Comparison of ENCODE assay signal across 8 cellular contexts in genomic region chr9:96418074-96418919, GRCh38. TPM values are rescaled to one million over a fixed set of nuclear protein-coding genes. Genes with fewer than 3 reads are reported as not detected.
A peak's percentile ranks its signal among the peaks of the same experiment; 100 is the strongest.
DNase-seq lines count a peak whose midpoint lies in the region; ATAC-seq and TF ChIP-seq lines count a peak whose summit lies in the region.

ZNF367 (minus strand) TSS chr9:96418370; CDS start chr9:96418032, 338 bp downstream.

- H3K27me3 ChIP-seq in colonic mucosa = no peaks in the 10 kb centered on the region

- H3K27me3 Mint-ChIP-seq in activated CD4-positive, alpha-beta T cell treated with anti-CD3 and anti-CD28 coated beads, Interleukin-2, amount 10 ng/mL, durations not matched to agents 24 days and 14 days = no peaks in the 10 kb centered on the region

- H3K36me3 Mint-ChIP-seq in activated CD4-positive, alpha-beta T cell treated with anti-CD3 and anti-CD28 coated beads, Interleukin-2, amount 10 ng/mL, durations not matched to agents 24 days and 14 days (ENCODE audit: low read depth) = peaks cover 12% of the 10 kb centered on the region

- peaks cover 38% of the 10 kb centered on the region for H3K4me1 Mint-ChIP-seq in activated CD4-positive, alpha-beta T cell treated with anti-CD3 and anti-CD28 coated beads, Interleukin-2, amount 10 ng/mL, durations not matched to agents 24 days and 14 days

- peak within 1 kb of the TSS; percentile 78 to 97 for H3K9ac ChIP-seq in colonic mucosa (ENCODE audit: low read depth in 2 of 2, low read length in 2 of 2)

- H3K27ac ChIP-seq in colonic mucosa = peak within 1 kb of the TSS; percentile 100

- H3K36me3 ChIP-seq in colonic mucosa = no peaks in the 10 kb centered on the region

- TF ChIP-seq CTCF in colonic mucosa (IDR thresholded peaks at IDR 0.05) = no peak

- peak within 1 kb of the TSS; percentile 97 for H3K4me3 Mint-ChIP-seq in activated CD4-positive, alpha-beta T cell treated with anti-CD3 and anti-CD28 coated beads, Interleukin-2, amount 10 ng/mL, durations not matched to agents 24 days and 14 days

- intact Hi-C loops in activated CD4-positive, alpha-beta T cell treated with anti-CD3 and anti-CD28 coated beads, Interleukin-2, amount 10 ng/mL, durations not matched to agents 24 days and 14 days (cut with micrococcal nuclease) = loop anchor here (1.0 to 10.0 kb wide), 8 partner anchors 32 to 1839 kb away; partner anchors contain the start of genes AOPEP, HABP4, PRXL2C and TBC1D2
- intact Hi-C loops in colonic mucosa (cut with DNase I) = no loop called here

- peak within 1 kb of the TSS; percentile 53 for H3K4me3 ChIP-seq in colonic mucosa

- H3K9me3 Mint-ChIP-seq in activated CD4-positive, alpha-beta T cell treated with anti-CD3 and anti-CD28 coated beads, Interleukin-2, amount 10 ng/mL, durations not matched to agents 24 days and 14 days = no peaks in the 10 kb centered on the region

- H3K27ac Mint-ChIP-seq in activated CD4-positive, alpha-beta T cell treated with anti-CD3 and anti-CD28 coated beads, Interleukin-2, amount 10 ng/mL, durations not matched to agents 24 days and 14 days = peak within 1 kb of the TSS; percentile 95

- H3K4me1 ChIP-seq in colonic mucosa = peaks cover 14% of the 10 kb centered on the region

- DNase-seq in C1 segment of cervical spinal cord (lab: John Stamatoyannopoulos, UW) (peak; percentile 70 to 99 (median 96)), NCI-H526 treated with DMSO at 0.1 percent for 48 hours (lab: John Stamatoyannopoulos, UW) (peak; percentile 89), colonic mucosa (peak; percentile 97), left lobe of liver (ENCODE audit: low spot score) (peak; percentile 98)
- DNase-seq in activated CD4-positive, alpha-beta T cell treated with anti-CD3 and anti-CD28 coated beads, Interleukin-2, amount 10 ng/mL, durations not matched to agents 24 days and 14 days = peak; percentile 98
- peak; percentile 92 to 97 for DNase-seq in stimulated activated CD4-positive, alpha-beta T cell treated with anti-CD3 and anti-CD28 coated beads, Interleukin-2, amount 100 ng/mL, for 24 hours

- ATAC-seq in GM19351 (IDR thresholded peaks at IDR 0.05; ENCODE audit: unreplicated experiment) (peak; percentile 71), HG03520 (IDR thresholded peaks at IDR 0.05; ENCODE audit: unreplicated experiment) (peak; percentile 55), left lobe of liver (peak; percentile 77)

- H3K9me3 ChIP-seq in colonic mucosa = no peaks in the 10 kb centered on the region

RNA-seq across cellular contexts. Expression of gene ZNF367, which starts in this region (rescaled TPM):
- 21.7 and 22.1 TPM in 2 replicates for total RNA-seq in activated CD4-positive, alpha-beta T cell treated with anti-CD3 and anti-CD28 coated beads, Interleukin-2, amount 10 ng/mL, durations not matched to agents 24 days and 14 days
- total RNA-seq in colonic mucosa = 10 to 100 TPM in 1 of 2 donors, 1 to 10 TPM in 1; 3.6 to 18.9 TPM
- total RNA-seq in left lobe of liver = 1.0 TPM

Comparison
In these comparisons a context has a peak if more than half of its experiments do, and no peak if none do; other contexts are left out.
1. Peak in every context shown above with its lines: DNase-seq, ATAC-seq, H3K4me3 ChIP-seq and H3K27ac ChIP-seq.